ENCODE assay signal across 31 cellular contexts in genomic region chr3:4963669-4964589, GRCh38. TPM values are rescaled to one million over a fixed set of nuclear protein-coding genes. Genes with fewer than 3 reads are reported as not detected.
DNase-seq lines count a peak whose midpoint lies in the region; ATAC-seq, FAIRE-seq and TF ChIP-seq lines count a peak whose summit lies in the region.
"Had no signal": no experiment of that assay in that cellular context is flagged by ENCODE, and none has a peak within 500 bp of the region (broad histone marks: within the 10 kb centered on the region; RNA-seq: fewer than 3 reads in every experiment).

No MANE protein-coding gene starts in this region.

- peaks cover 3 to 4% of the 10 kb centered on the region in 2 experiments for H3K9me3 ChIP-seq in CD4-positive, CD25-positive, alpha-beta regulatory T cell (ENCODE audit: control insufficient read depth in 2 of 2, low read length in 2 of 2)
- H3K9me3 ChIP-seq in IMR-90 (ENCODE audit: control insufficient read depth, insufficient read depth, low read length) (peaks cover 2% of the 10 kb centered on the region; the same call in 1 of the 2 replicates), K562 (replicated peaks; ENCODE audit: control insufficient read depth, insufficient read depth, low read depth, low read length) (peaks cover 10% of the 10 kb centered on the region; the same call in 1 of the 2 replicates)

- peaks cover 0 to 41% (median 11%) of the 10 kb centered on the region in 7 donors for H3K9me3 Mint-ChIP-seq in CD4-positive, CD25-positive, alpha-beta regulatory T cell
- H3K9me3 Mint-ChIP-seq in nephron progenitor cell: peaks cover 48% of the 10 kb centered on the region

- H4K5ac ChIP-seq in IMR-90 (ENCODE audit: low read depth, low read length): no peak overlapping the region

- H2BK5ac ChIP-seq in IMR-90 (ENCODE audit: low read depth, low read length, poor library complexity, severe bottlenecking): no peak overlapping the region

- H3K56ac ChIP-seq in IMR-90 (ENCODE audit: extremely low read depth, insufficient read depth, low read length): no peak overlapping the region

- no peaks in the 10 kb centered on the region for H3K27me3 ChIP-seq in CD4-positive, CD25-positive, alpha-beta regulatory T cell (ENCODE audit: control insufficient read depth, insufficient read depth, low read length)
- H3K27me3 ChIP-seq in IMR-90 (ENCODE audit: control insufficient read depth, insufficient read depth, low read length): no peaks in the 10 kb centered on the region; the same call in 1 of the 2 replicates
- H3K27me3 ChIP-seq in K562 (ENCODE audit: control insufficient read depth in 2 of 2, insufficient read depth in 2 of 2, low read length in 2 of 2): no peaks in the 10 kb centered on the region
- H3K27me3 ChIP-seq: BLaER1 treated with 17β-estradiol and CSF1 and Interleukin-3, amounts not matched to agents 10 nM and 100 nM; MG63; SJCRH30 had no signal

- CTCF ChIA-PET in IMR-90 (lab: Yijun Ruan, JAX): no interaction called here
- CTCF ChIA-PET in K562 (lab: Yijun Ruan, JAX; ENCODE audit: low intra/inter-chr PET ratio): no interaction called here

- peaks cover 23% of the 10 kb centered on the region for H3K27me3 Mint-ChIP-seq in CD4-positive, CD25-positive, alpha-beta regulatory T cell
- peaks cover 7% of the 10 kb centered on the region for H3K27me3 Mint-ChIP-seq in nephron progenitor cell (ENCODE audit: low read depth, poor library complexity)
- H3K27me3 Mint-ChIP-seq: T-cell had no signal

- H2AK5ac ChIP-seq in IMR-90 (ENCODE audit: low read depth, low read length): no peak overlapping the region

- H3K79me1 ChIP-seq in IMR-90 (ENCODE audit: low read depth in 1 of 2, low read length in 2 of 2): no peaks in the 10 kb centered on the region

- no peak overlapping the region for H3K9ac ChIP-seq in IMR-90 (ENCODE audit: low read depth, low read length)
- no peak overlapping the region for H3K9ac ChIP-seq in K562 (ENCODE audit: insufficient read depth in 1 of 2, low read depth in 2 of 2, low read length in 2 of 2)
- H3K9ac ChIP-seq: BLaER1 treated with 17β-estradiol and CSF1 and Interleukin-3, amounts not matched to agents 10 nM and 100 nM had no signal

- no peak overlapping the region for H3K18ac ChIP-seq in IMR-90 (ENCODE audit: low read depth, low read length)

- no peak overlapping the region for H2BK15ac ChIP-seq in IMR-90 (ENCODE audit: low read depth, low read length)

- no peak overlapping the region for H3K27ac ChIP-seq in CD4-positive, CD25-positive, alpha-beta regulatory T cell (ENCODE audit: insufficient read depth, low read length, poor library complexity, severe bottlenecking)
- no peak overlapping the region for H3K27ac ChIP-seq in IMR-90 (ENCODE audit: insufficient read depth, low read length)
- peak overlapping the region; percentile 37; the same call in 1 of the 3 replicates for H3K27ac ChIP-seq in K562 (ENCODE audit: extremely low read depth, low read depth, low read length)
- H3K27ac ChIP-seq: BLaER1 treated with 17β-estradiol and CSF1 and Interleukin-3, amounts not matched to agents 10 nM and 100 nM; PC-9; SJCRH30 had no signal

- no peak overlapping the region for H2AFZ ChIP-seq in IMR-90 (replicated peaks; ENCODE audit: low read length, poor library complexity)
- H2AFZ ChIP-seq in K562 (ENCODE audit: low read depth, low read length): peak overlapping the region; percentile 37
- H2AFZ ChIP-seq: GM23338, PC-9 had no signal

- no peak overlapping the region for H3K14ac ChIP-seq in IMR-90 (replicated peaks; ENCODE audit: low read depth, low read length)

- DNase-seq in CD4-positive, CD25-positive, alpha-beta regulatory T cell: no peak
- DNase-seq in IMR-90 (no peak), K562 (ENCODE audit: extremely low read depth in 1 of 4, low spot score in 3 of 4) (peak in 2 of 4 experiments; percentile 58 to 74), nephron progenitor cell (no peak), glomerular visceral epithelial cell (ENCODE audit: extremely low spot score) (no peak)
- DNase-seq in activated CD4-positive, alpha-beta T cell treated with anti-CD3 and anti-CD28 coated beads, Interleukin-2, amount 50 U/mL, for 1 hour: no peak
- DNase-seq: AML-193; Caco-2; CD8-positive, alpha-beta T cell; DMS 273 treated with DMSO at 0.1 percent for 48 hours; DND-41; HCEC 1CT; KG1; MG63; NCI-H1105 treated with DMSO at 0.1 percent for 48 hours; NCI-H146; NCI-H2029; NCI-H446; NCI-H524 treated with DMSO at 0.1 percent for 48 hours; NCI-H774; PC-9; SJCRH30; T-cell had no signal

- FAIRE-seq in K562 (lab: Jason Lieb, UNC): peak; percentile 95
- FAIRE-seq: A549, GM18507, HTR-8/SVneo had no signal

- H3K23ac ChIP-seq in IMR-90 (ENCODE audit: low read depth, low read length): no peak overlapping the region

- no peaks in the 10 kb centered on the region for H3K36me3 ChIP-seq in CD4-positive, CD25-positive, alpha-beta regulatory T cell (ENCODE audit: control insufficient read depth, insufficient read depth, low read length)
- H3K36me3 ChIP-seq in IMR-90 (ENCODE audit: control insufficient read depth, insufficient read depth, low read length): no peaks in the 10 kb centered on the region
- H3K36me3 ChIP-seq in K562 (ENCODE audit: control insufficient read depth, insufficient read depth, low read length): no peaks in the 10 kb centered on the region
- H3K36me3 ChIP-seq: BLaER1 treated with 17β-estradiol and CSF1 and Interleukin-3, amounts not matched to agents 10 nM and 100 nM; MG63; SJCRH30 had no signal

- no peaks in the 10 kb centered on the region for H3K79me2 ChIP-seq in K562 (ENCODE audit: control insufficient read depth, insufficient read depth, low read length)

- no peak overlapping the region for H3K4me3 ChIP-seq in CD4-positive, CD25-positive, alpha-beta regulatory T cell (ENCODE audit: low read depth, low read length)
- H3K4me3 ChIP-seq in IMR-90 (ENCODE audit: insufficient read depth, low read depth, low read length): no peak overlapping the region
- H3K4me3 ChIP-seq in K562: no peak overlapping the region
- H3K4me3 ChIP-seq: A549; BLaER1 treated with 17β-estradiol and CSF1 and Interleukin-3, amounts not matched to agents 10 nM and 100 nM; GM23338; MG63; PC-9; SJCRH30 had no signal

- H3K9me1 ChIP-seq in IMR-90 (ENCODE audit: insufficient read depth, low read length) (no peaks in the 10 kb centered on the region), K562 (ENCODE audit: control insufficient read depth, insufficient read depth, low read length) (no peaks in the 10 kb centered on the region)

- ATAC-seq in CD4-positive, CD25-positive, alpha-beta regulatory T cell (ENCODE audit: low read depth in 2 of 2): no peak
- peak; percentile 61 for ATAC-seq in IMR-90 (ENCODE audit: low read depth)
- peak; percentile 97 for ATAC-seq in K562
- no peak for ATAC-seq in GM21576 (IDR thresholded peaks at IDR 0.05; ENCODE audit: unreplicated experiment)
- ATAC-seq in SK-N-SH treated with all-trans-retinoic acid at 6 μM for 48 hours: no peak
- ATAC-seq: CD8-positive, alpha-beta T cell; GM23338; Right ventricle myocardium inferior; T-cell had no signal

- H3K36me3 Mint-ChIP-seq in CD4-positive, CD25-positive, alpha-beta regulatory T cell: peaks cover 9% of the 10 kb centered on the region
- H3K36me3 Mint-ChIP-seq in nephron progenitor cell (ENCODE audit: low read depth): peaks cover 14% of the 10 kb centered on the region

- TF ChIP-seq POLR2A in IMR-90 (IDR thresholded peaks at IDR 0.05; ENCODE audit: low read depth, low read length) (no peak), K562 (conservative IDR thresholded peaks at IDR 0.05) (no peak)

- H4K91ac ChIP-seq in IMR-90 (ENCODE audit: insufficient read depth, low read depth, low read length): no peak overlapping the region

- H2BK20ac ChIP-seq in IMR-90 (ENCODE audit: low read depth, low read length): no peak overlapping the region

- TF ChIP-seq EP300 in K562 (IDR thresholded peaks at IDR 0.05; ENCODE audit: low read length): peak; percentile 32; the same call in 1 of the 2 replicates

- no CpG with 5 or more reads among the region's 1 CpG for WGBS in IMR-90 (ENCODE audit: extremely low coverage in 2 of 2, insufficient read length in 1 of 2), 2 experiments
- WGBS in K562 (ENCODE audit: insufficient coverage, low coverage, missing lambda C conversion rate): 4% methylated on average over 1 of the region's 1 CpG

- H3K4me1 ChIP-seq in CD4-positive, CD25-positive, alpha-beta regulatory T cell (ENCODE audit: control insufficient read depth, insufficient read depth, low read length, poor library complexity, severe bottlenecking): peaks cover 13% of the 10 kb centered on the region
- no peaks in the 10 kb centered on the region for H3K4me1 ChIP-seq in IMR-90 (ENCODE audit: control insufficient read depth, insufficient read depth, low read length)
- peaks cover 6 to 9% of the 10 kb centered on the region in 2 experiments; a peak in 3 of 5 replicates for H3K4me1 ChIP-seq in K562 (replicated peaks in 1 of 2; ENCODE audit: control insufficient read depth in 2 of 2, insufficient read depth in 2 of 2, low read length in 2 of 2)
- H3K4me1 ChIP-seq: Caco-2, SJCRH30 had no signal

- H4K20me1 ChIP-seq in IMR-90 (ENCODE audit: insufficient read depth, low read length) (no peaks in the 10 kb centered on the region), K562 (replicated peaks; ENCODE audit: control insufficient read depth, insufficient read depth, low read length) (no peaks in the 10 kb centered on the region)
- H4K20me1 ChIP-seq: BLaER1 treated with 17β-estradiol and CSF1 and Interleukin-3, amounts not matched to agents 10 nM and 100 nM had no signal

- peak overlapping the region in 2 of 3 donors; percentile 60 to 70 for H3K27ac Mint-ChIP-seq in CD4-positive, CD25-positive, alpha-beta regulatory T cell
- peak overlapping the region; percentile 55 for H3K27ac Mint-ChIP-seq in nephron progenitor cell
- H3K27ac Mint-ChIP-seq: GM23338 had no signal

- POLR2A ChIA-PET in IMR-90 (lab: Charles Lee; ENCODE audit: unreplicated experiment) (interaction anchor here (0.6 kb wide), 1 partner anchor 213 kb away, joined by 7 read pairs; no protein-coding TSS in a partner anchor), K562 (lab: Yijun Ruan, JAX) (interaction anchor here (0.6 to 1.4 kb wide), 3 partner anchors 12 to 243 kb away, joined by 3 to 6 read pairs (median 3); partner anchors contain the start of gene BHLHE40)

- peaks cover 2 to 26% (median 15%) of the 10 kb centered on the region in 4 donors for H3K4me1 Mint-ChIP-seq in CD4-positive, CD25-positive, alpha-beta regulatory T cell
- H3K4me1 Mint-ChIP-seq in nephron progenitor cell: no peaks in the 10 kb centered on the region
- H3K4me1 Mint-ChIP-seq: GM23338 had no signal

- TF ChIP-seq CTCF in IMR-90 (conservative IDR thresholded peaks at IDR 0.05; ENCODE audit: low read depth, low read length): no peak
- TF ChIP-seq CTCF in K562 (IDR thresholded peaks at IDR 0.05 in 2 of 3, conservative IDR thresholded peaks at IDR 0.05 in 1 of 3; ENCODE audit: insufficient read depth in 2 of 3, low read depth in 1 of 3, low read length in 3 of 3): no peak
- no peak for TF ChIP-seq CTCF in nephron progenitor cell (IDR thresholded peaks at IDR 0.05)

- intact Hi-C loops in IMR-90 (cut with micrococcal nuclease): no loop called here
- intact Hi-C loops in K562 (cut with micrococcal nuclease): no loop called here

- H2BK120ac ChIP-seq in IMR-90 (ENCODE audit: low read depth, low read length): no peak overlapping the region

- no peak overlapping the region for H3K4me2 ChIP-seq in IMR-90 (ENCODE audit: low read depth, low read length)
- no peak overlapping the region for H3K4me2 ChIP-seq in K562 (ENCODE audit: insufficient read depth, low read length)
- H3K4me2 ChIP-seq: A549, GM23338, PC-9 had no signal

- TF ChIP-seq RAD21 in IMR-90 (IDR thresholded peaks at IDR 0.05; ENCODE audit: low read length): no peak
- no peak for TF ChIP-seq RAD21 in K562 (CRISPR knock-in tag; conservative IDR thresholded peaks at IDR 0.05 in 1 of 2, IDR thresholded peaks at IDR 0.05 in 1 of 2)

- dilution Hi-C loops in IMR-90 (cut with HindIII; ENCODE audit: low sequenced_read_pairs, unreplicated experiment): no loop called here

- no peak overlapping the region for H4K8ac ChIP-seq in IMR-90 (ENCODE audit: low read depth in 2 of 2, low read length in 2 of 2)

- no peak overlapping the region for H3K4ac ChIP-seq in IMR-90 (ENCODE audit: low read depth, low read length)

- in situ Hi-C loops in IMR-90 (cut with MboI; ENCODE audit: low sequenced_read_pairs) (no loop called here), K562 (cut with MboI) (no loop called here)

- no peak overlapping the region for H3K4me3 Mint-ChIP-seq in CD4-positive, CD25-positive, alpha-beta regulatory T cell
- no peak overlapping the region for H3K4me3 Mint-ChIP-seq in nephron progenitor cell
- H3K4me3 Mint-ChIP-seq: CD8-positive, alpha-beta T cell; GM23338; T-cell had no signal

- H2AK9ac ChIP-seq in IMR-90 (replicated peaks; ENCODE audit: low read depth, low read length, poor library complexity): no peak overlapping the region

- BruUV-seq in IMR-90 (replicated peaks; lab: Mats Ljungman, UMichigan) (no TSS peak), K562 (replicated peaks; lab: Mats Ljungman, UMichigan) (no TSS peak)

RNA-seq across cellular contexts. Expression of gene BHLHE40, which starts 15.3 kb away (rescaled TPM):
- 44.4 TPM for total RNA-seq in CD4-positive, CD25-positive, alpha-beta regulatory T cell
- polyA plus RNA-seq in CD4-positive, CD25-positive, alpha-beta regulatory T cell: 1 to 10 TPM in 1 of 4 donors, under 1 TPM in 3; 0.65 to 1.2 (median 0.71) TPM
- 22.8 and 24.2 TPM in 2 replicates for total RNA-seq in IMR-90 (2012; rRNA removed)
- 31.1 and 31.8 TPM in 2 replicates for polyA plus RNA-seq in IMR-90 (2012; rRNA removed)
- 26.0 and 43.6 TPM in 2 replicates for polyA plus RNA-seq in IMR-90 (2012; cell fraction: cytosol; rRNA removed)
- polyA plus RNA-seq in IMR-90 (2012; cell fraction: nucleus; rRNA removed; ENCODE audit: low replicate concordance): 147 and 366 TPM in 2 replicates
- 81.5 and 114 TPM in 2 replicates for total RNA-seq in K562 (2011; cell fraction: chromatin; rRNA removed; ENCODE audit: low replicate concordance)
- total RNA-seq in K562 (2011; cell fraction: nucleolus; rRNA removed): 100 and 103 TPM in 2 replicates
- 92.4 and 99.8 TPM in 2 replicates for total RNA-seq in K562 (2011; cell fraction: nucleoplasm; rRNA removed)
- total RNA-seq in K562 (2014; rRNA removed): 38.7 and 44.5 TPM in 2 replicates
- 19.4 and 20.6 TPM in 2 replicates for total RNA-seq in K562 (2014; rRNA removed; fragmentation: Illumina TruSeq; extraction: Trizol)
- 27.7 and 27.8 TPM in 2 replicates for total RNA-seq in K562 (2015; rRNA removed; fragmentation: Illumina TruSeq; extraction: Trizol)
- 47.5 and 51.8 TPM in 2 replicates for total RNA-seq in K562 (2021)
- polyA plus RNA-seq in K562 (2011; rRNA removed): 83.9 and 105 TPM in 2 replicates
- 72.3 and 73.7 TPM in 2 replicates for polyA plus RNA-seq in K562 (2011; cell fraction: cytosol; rRNA removed)
- polyA plus RNA-seq in K562 (2011; cell fraction: nucleus; rRNA removed): 144 and 202 TPM in 2 replicates
- 98.8 and 122 TPM in 2 replicates for polyA plus RNA-seq in K562 (2012)
- 49.6 and 57.8 TPM in 2 replicates for polyA plus RNA-seq in K562 (2014; fragmentation: Illumina TruSeq; extraction: Trizol)
- 10 to 100 TPM; 12.0 to 24.3 TPM for polyA plus RNA-seq in K562 (2014; fragmentation: Nextera tagmentation; extraction: Ambion mirVana)
- polyA plus RNA-seq in K562 (2014; rRNA removed): 30.9 and 31.4 TPM in 2 replicates
- polyA minus RNA-seq in K562 (2011; rRNA and poly(A)+ RNA removed): 76.2 and 78.0 TPM in 2 replicates
- polyA minus RNA-seq in K562 (2011; cell fraction: cytosol; rRNA and poly(A)+ RNA removed): 70.7 and 90.6 TPM in 2 replicates
- polyA minus RNA-seq in K562 (2011; cell fraction: nucleus; rRNA and poly(A)+ RNA removed): 122 and 139 TPM in 2 replicates

Comparison
In these comparisons a context has a peak if more than half of its experiments do, and no peak if none do; other contexts are left out.
1. ATAC-seq: peak in IMR-90 (single experiment) and K562 (single experiment); none in CD4-positive, CD25-positive, alpha-beta regulatory T cell (0 of 2), GM21576 (single experiment) and SK-N-SH treated with all-trans-retinoic acid at 6 μM for 48 hours (single experiment).